In the genomic region with DNA sequence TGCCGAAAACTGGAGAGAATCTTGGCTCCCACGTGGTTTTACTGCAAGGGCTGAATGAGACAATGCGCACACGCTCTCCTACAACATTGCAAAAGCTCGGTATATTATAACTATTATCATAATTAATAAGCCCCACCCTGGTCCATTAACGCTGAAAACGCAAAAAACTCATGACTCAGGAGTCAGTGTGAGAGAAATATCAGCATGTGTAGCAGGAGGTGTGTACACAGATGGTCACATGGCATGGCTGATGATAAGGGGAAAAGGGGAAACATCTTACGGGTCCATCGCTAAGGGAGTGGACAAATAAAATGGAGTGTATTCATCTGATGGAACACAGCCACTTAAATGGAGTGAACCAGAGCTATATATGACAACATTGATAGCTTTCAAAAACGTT, we compare ENCODE assay signal across 22 cellular contexts. TPM values are rescaled to one million over a fixed set of nuclear protein-coding genes. Genes with fewer than 3 reads are reported as not detected.
DNase-seq lines count a peak whose midpoint lies in the region; ATAC-seq, FAIRE-seq and TF ChIP-seq lines count a peak whose summit lies in the region.
"Had no signal": no experiment of that assay in that cellular context is flagged by ENCODE, and none has a peak within 500 bp of the region (broad histone marks: within the 10 kb centered on the region; RNA-seq: fewer than 3 reads in every experiment).

No MANE protein-coding gene starts in this region.

- TF ChIP-seq POLR2A in K562 (conservative IDR thresholded peaks at IDR 0.05): no peak

- H3K4me2 ChIP-seq in K562 (ENCODE audit: insufficient read depth, low read length): peak overlapping the region; percentile 7; the same call in 1 of the 2 replicates
- H3K4me2 ChIP-seq: A549 had no signal

- ATAC-seq in K562: no peak
- no peak for ATAC-seq in HG03565 (IDR thresholded peaks at IDR 0.05; ENCODE audit: unreplicated experiment)
- ATAC-seq: A549, GM12878 had no signal

- H3K9me3 ChIP-seq in K562 (replicated peaks; ENCODE audit: control insufficient read depth, insufficient read depth, low read depth, low read length): no peaks in the 10 kb centered on the region
- H3K9me3 ChIP-seq: A549 had no signal

- WGBS in K562 (ENCODE audit: insufficient coverage, low coverage, missing lambda C conversion rate): 2% methylated on average over 10 of the region's 10 CpGs

- TF ChIP-seq CTCF in K562 (IDR thresholded peaks at IDR 0.05 in 2 of 3, conservative IDR thresholded peaks at IDR 0.05 in 1 of 3; ENCODE audit: insufficient read depth in 2 of 3, low read depth in 1 of 3, low read length in 3 of 3): no peak

- H2AFZ ChIP-seq in K562 (ENCODE audit: low read depth, low read length): no peak overlapping the region

- H3K9me1 ChIP-seq in K562 (ENCODE audit: control insufficient read depth, insufficient read depth, low read length): no peaks in the 10 kb centered on the region

- TF ChIP-seq EP300 in K562 (IDR thresholded peaks at IDR 0.05; ENCODE audit: low read length): no peak

- H3K27ac ChIP-seq in K562 (ENCODE audit: extremely low read depth, low read depth, low read length): no peak overlapping the region
- H3K27ac ChIP-seq: 22Rv1, A549, C4-2B had no signal

- BruUV-seq in K562 (replicated peaks; lab: Mats Ljungman, UMichigan): no TSS peak

- DNase-seq in NCI-H1417 (lab: John Stamatoyannopoulos, UW) (peak in 2 of 3 experiments; percentile 36 to 70), NCI-H1417 treated with DMSO at 0.1 percent for 48 hours (lab: John Stamatoyannopoulos, UW) (no peak), OCI-M1 (lab: John Stamatoyannopoulos, UW) (peak; percentile 14), K562 (ENCODE audit: extremely low read depth in 1 of 4, low spot score in 3 of 4) (peak in 2 of 4 experiments; percentile 13 to 20), NCI-H2171 treated with DMSO at 0.1 percent for 48 hours (lab: John Stamatoyannopoulos, UW) (no peak), superior temporal gyrus (ENCODE audit: extremely low spot score) (no peak)
- DNase-seq: AML-193; CD4-positive, alpha-beta T cell; DMS153; DMS79; H9; IMR-90; KBM-7 had no signal

- peak; percentile 37 for FAIRE-seq in K562 (lab: Jason Lieb, UNC)
- FAIRE-seq: A549, GM12878, GM19239, H1 had no signal

- no peaks in the 10 kb centered on the region for H3K79me2 ChIP-seq in K562 (ENCODE audit: control insufficient read depth, insufficient read depth, low read length)

- in situ Hi-C loops in K562 (cut with MboI): no loop called here

- POLR2A ChIA-PET in K562 (lab: Yijun Ruan, JAX): no interaction called here

- no peak overlapping the region for H3K9ac ChIP-seq in K562 (ENCODE audit: insufficient read depth in 1 of 2, low read depth in 2 of 2, low read length in 2 of 2)

- CTCF ChIA-PET in K562 (lab: Yijun Ruan, JAX; ENCODE audit: low intra/inter-chr PET ratio): no interaction called here

- H3K27me3 ChIP-seq in K562 (ENCODE audit: control insufficient read depth in 2 of 2, insufficient read depth in 2 of 2, low read length in 2 of 2): peaks cover 16 to 41% of the 10 kb centered on the region in 2 experiments

- no peak for TF ChIP-seq RAD21 in K562 (CRISPR knock-in tag; conservative IDR thresholded peaks at IDR 0.05 in 1 of 2, IDR thresholded peaks at IDR 0.05 in 1 of 2)

- peaks cover 3 to 12% of the 10 kb centered on the region in 2 experiments; a peak in 4 of 5 replicates for H3K4me1 ChIP-seq in K562 (replicated peaks in 1 of 2; ENCODE audit: control insufficient read depth in 2 of 2, insufficient read depth in 2 of 2, low read length in 2 of 2)

- no peaks in the 10 kb centered on the region for H3K36me3 ChIP-seq in K562 (ENCODE audit: control insufficient read depth, insufficient read depth, low read length)

- 0 out of 2 replicates have a peak, but pooled peaks cover 6% of the 10 kb centered on the region for H4K20me1 ChIP-seq in K562 (replicated peaks; ENCODE audit: control insufficient read depth, insufficient read depth, low read length)

- intact Hi-C loops in K562 (cut with micrococcal nuclease): no loop called here

- H3K4me3 ChIP-seq in K562: no peak overlapping the region
- H3K4me3 ChIP-seq: A549, GM12878 had no signal

TF ChIP-seq in K562, 482 proteins besides CTCF, POLR2A, EP300 and RAD21 (continues in another document):
- no peak for TF ChIP-seq GABPB1 (CRISPR knock-in tag; IDR thresholded peaks at IDR 0.05)
- no peak for TF ChIP-seq ESRRA (IDR thresholded peaks at IDR 0.05; ENCODE audit: borderline replicate concordance, low read depth)
- TF ChIP-seq MNT (conservative IDR thresholded peaks at IDR 0.05): peak in 1 of 2 experiments; percentile 54; a peak in 1 of 4 replicates
- TF ChIP-seq, protein P1, sequence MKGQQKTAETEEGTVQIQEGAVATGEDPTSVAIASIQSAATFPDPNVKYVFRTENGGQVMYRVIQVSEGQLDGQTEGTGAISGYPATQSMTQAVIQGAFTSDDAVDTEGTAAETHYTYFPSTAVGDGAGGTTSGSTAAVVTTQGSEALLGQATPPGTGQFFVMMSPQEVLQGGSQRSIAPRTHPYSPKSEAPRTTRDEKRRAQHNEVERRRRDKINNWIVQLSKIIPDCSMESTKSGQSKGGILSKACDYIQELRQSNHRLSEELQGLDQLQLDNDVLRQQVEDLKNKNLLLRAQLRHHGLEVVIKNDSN (CRISPR knock-in tag; IDR thresholded peaks at IDR 0.05): peak; percentile 43
- TF ChIP-seq ZFP91 (CRISPR knock-in tag; IDR thresholded peaks at IDR 0.05): no peak
- TF ChIP-seq, protein P2, sequence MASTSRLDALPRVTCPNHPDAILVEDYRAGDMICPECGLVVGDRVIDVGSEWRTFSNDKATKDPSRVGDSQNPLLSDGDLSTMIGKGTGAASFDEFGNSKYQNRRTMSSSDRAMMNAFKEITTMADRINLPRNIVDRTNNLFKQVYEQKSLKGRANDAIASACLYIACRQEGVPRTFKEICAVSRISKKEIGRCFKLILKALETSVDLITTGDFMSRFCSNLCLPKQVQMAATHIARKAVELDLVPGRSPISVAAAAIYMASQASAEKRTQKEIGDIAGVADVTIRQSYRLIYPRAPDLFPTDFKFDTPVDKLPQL (IDR thresholded peaks at IDR 0.05; ENCODE audit: extremely low read depth, insufficient read length): no peak
- 0 out of 2 replicates have a peak, but pooled peaks have one; percentile 39 for TF ChIP-seq RAD51 (IDR thresholded peaks at IDR 0.05; ENCODE audit: borderline replicate concordance, low read depth)
- TF ChIP-seq MYC (IDR thresholded peaks at IDR 0.05; ENCODE audit: low read depth, low read length): 0 out of 2 replicates have a peak, but pooled peaks have one; percentile 30
- no peak for TF ChIP-seq MYC (CRISPR knock-in tag; IDR thresholded peaks at IDR 0.05; ENCODE audit: borderline replicate concordance, low read depth)
- peak; percentile 25; the same call in 1 of the 2 replicates for TF ChIP-seq CBFA2T2 (conservative IDR thresholded peaks at IDR 0.05)
- TF ChIP-seq CBFA2T3 (IDR thresholded peaks at IDR 0.05): 0 out of 2 replicates have a peak, but pooled peaks have one; percentile 22

RNA-seq across cellular contexts. Expression of gene CDH22, which starts 29.2 kb away (rescaled TPM):
- total RNA-seq in K562 (2011; cell fraction: chromatin; rRNA removed; ENCODE audit: low replicate concordance): not detected in 2 replicates
- total RNA-seq in K562 (2011; cell fraction: nucleolus; rRNA removed): not detected in 2 replicates
- total RNA-seq in K562 (2011; cell fraction: nucleoplasm; rRNA removed): 0.07 TPM in 1 of 2 replicates, not detected in the other
- total RNA-seq in K562 (2014; rRNA removed) (not detected in 2 replicates), K562 (2014; rRNA removed; fragmentation: Illumina TruSeq; extraction: Trizol) (not detected in 2 replicates), K562 (2015; rRNA removed; fragmentation: Illumina TruSeq; extraction: Trizol) (not detected in 2 replicates), K562 (2021) (0.07 TPM in 1 of 2 replicates, not detected in the other)
- polyA plus RNA-seq in K562 (2011; rRNA removed) (not detected in 2 replicates), K562 (2014; fragmentation: Illumina TruSeq; extraction: Trizol) (not detected in 2 replicates), K562 (2014; fragmentation: Nextera tagmentation; extraction: Ambion mirVana) (not detected), K562 (2014; rRNA removed) (0.08 TPM in 1 of 2 replicates, not detected in the other)
- polyA plus RNA-seq in K562 (2011; cell fraction: cytosol; rRNA removed): 0.03 TPM in 1 of 2 replicates, not detected in the other
- 0.04 and 0.11 TPM in 2 replicates for polyA plus RNA-seq in K562 (2011; cell fraction: nucleus; rRNA removed)
- polyA plus RNA-seq in K562 (2012): 0.03 and 0.06 TPM in 2 replicates
- not detected in 2 replicates for polyA minus RNA-seq in K562 (2011; rRNA and poly(A)+ RNA removed)
- not detected in 2 replicates for polyA minus RNA-seq in K562 (2011; cell fraction: cytosol; rRNA and poly(A)+ RNA removed)
- 0.13 TPM in 1 of 2 replicates, not detected in the other for polyA minus RNA-seq in K562 (2011; cell fraction: nucleus; rRNA and poly(A)+ RNA removed)
- total RNA-seq: CD4-positive, alpha-beta T cell; GM12878; H9; HT-29; IMR-90 had no signal
- polyA plus RNA-seq: A549, BJ, GM12878, IMR-90 had no signal

Comparison
In these comparisons a context has a peak if more than half of its experiments do, and no peak if none do; other contexts are left out.
1. DNase-seq: peak in NCI-H1417 (2 of 3) and OCI-M1 (single experiment); none in NCI-H1417 treated with DMSO at 0.1 percent for 48 hours (single experiment), NCI-H2171 treated with DMSO at 0.1 percent for 48 hours (single experiment) and superior temporal gyrus (single experiment).